1 cellular context compared by ENCODE assay signal in genomic region chr17:41002814-41003213, GRCh38.
TF ChIP-seq lines count a peak whose summit lies in the region.

No MANE protein-coding gene starts in this region.

TF ChIP-seq in HepG2, 621 proteins besides CTCF, POLR2A, EP300 and RAD21 (continued from another document):
- peak; percentile 40; the same call in 1 of the 2 replicates for TF ChIP-seq TFDP1 (CRISPR knock-in tag; IDR thresholded peaks at IDR 0.05; ENCODE audit: borderline replicate concordance)
- no peak for TF ChIP-seq ZNF44 (CRISPR knock-in tag; IDR thresholded peaks at IDR 0.05)
- TF ChIP-seq SP5 (CRISPR knock-in tag; IDR thresholded peaks at IDR 0.05; ENCODE audit: borderline replicate concordance, low read depth): peak; percentile 53; the same call in 1 of the 2 replicates
- 0 out of 2 replicates have a peak, but pooled peaks have one; percentile 34 for TF ChIP-seq CREB1 (IDR thresholded peaks at IDR 0.05)
- TF ChIP-seq CREB1 (CRISPR knock-in tag; IDR thresholded peaks at IDR 0.05): no peak
- TF ChIP-seq MAFK (conservative IDR thresholded peaks at IDR 0.05 in 1 of 2, IDR thresholded peaks at IDR 0.05 in 1 of 2; ENCODE audit: low read length in 2 of 2): peak in 1 of 2 experiments; percentile 17; a peak in 1 of 4 replicates
- no peak for TF ChIP-seq PATZ1 (CRISPR knock-in tag; IDR thresholded peaks at IDR 0.05)
- TF ChIP-seq RARA (CRISPR knock-in tag; IDR thresholded peaks at IDR 0.05): peak; percentile 78
- TF ChIP-seq ARID3A (IDR thresholded peaks at IDR 0.05; ENCODE audit: low read depth, low read length): peak; percentile 47; the same call in 1 of the 2 replicates
- TF ChIP-seq PAX8 (CRISPR knock-in tag; IDR thresholded peaks at IDR 0.05; ENCODE audit: borderline replicate concordance): no peak
- 0 out of 2 replicates have a peak, but pooled peaks have one; percentile 12 for TF ChIP-seq PPARG (CRISPR knock-in tag; conservative IDR thresholded peaks at IDR 0.05)
- TF ChIP-seq ZNF280B (CRISPR knock-in tag; IDR thresholded peaks at IDR 0.05; ENCODE audit: borderline replicate concordance): no peak
- peak; percentile 19; the same call in 1 of the 2 replicates for TF ChIP-seq SOX5 (CRISPR knock-in tag; IDR thresholded peaks at IDR 0.05; ENCODE audit: borderline replicate concordance)
- no peak for TF ChIP-seq ZNF761 (CRISPR knock-in tag; conservative IDR thresholded peaks at IDR 0.05)
- TF ChIP-seq NCOA2 (CRISPR knock-in tag; IDR thresholded peaks at IDR 0.05): peak; percentile 50; the same call in 1 of the 2 replicates
- TF ChIP-seq ZNF468 (CRISPR knock-in tag; IDR thresholded peaks at IDR 0.05): no peak
- peak; percentile 72 for TF ChIP-seq TEAD3 (CRISPR knock-in tag; optimal IDR thresholded peaks at IDR 0.05; ENCODE audit: borderline replicate concordance)
- TF ChIP-seq NR2F6 (IDR thresholded peaks at IDR 0.05): peak; percentile 72
- TF ChIP-seq NR2F6 (CRISPR knock-in tag; IDR thresholded peaks at IDR 0.05): peak; percentile 71
- peak; percentile 26; the same call in 1 of the 2 replicates for TF ChIP-seq NR2F2 (IDR thresholded peaks at IDR 0.05; ENCODE audit: borderline replicate concordance, low read depth)
- peak; percentile 53; the same call in 1 of the 2 replicates for TF ChIP-seq MIXL1 (CRISPR knock-in tag; IDR thresholded peaks at IDR 0.05)
